10 cellular contexts compared by ENCODE assay signal in the genomic region with DNA sequence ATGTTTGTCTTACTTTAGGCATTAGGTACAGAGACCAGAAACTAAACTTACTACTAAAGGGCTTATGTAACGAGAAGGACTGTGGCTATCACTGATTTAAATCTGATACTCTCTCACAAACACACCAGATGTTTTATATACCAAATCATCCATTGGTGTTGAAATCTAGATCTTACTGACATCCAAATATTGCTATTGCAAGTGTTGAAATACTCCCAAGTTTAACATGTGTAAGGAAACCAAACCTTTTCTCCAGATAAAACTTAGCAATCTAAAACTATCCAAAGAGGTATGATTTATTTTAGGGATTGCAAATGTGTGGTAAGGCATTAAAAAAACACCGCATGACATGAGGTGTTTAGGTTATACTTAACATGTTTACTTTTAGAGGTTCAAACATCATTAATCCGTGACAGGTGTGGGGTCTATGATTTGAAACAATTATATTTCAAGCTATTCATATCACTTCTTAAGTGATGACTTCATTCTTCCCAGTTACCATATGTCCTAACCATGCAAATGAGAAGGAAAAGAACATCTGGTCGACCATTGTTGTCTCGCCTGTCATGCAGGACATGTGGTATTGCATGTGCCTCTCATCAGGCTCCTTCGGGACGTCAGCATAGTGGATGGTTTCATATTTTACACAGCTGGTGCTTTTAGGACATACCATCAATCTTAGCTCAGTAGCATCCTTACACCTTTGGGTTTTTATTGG.
A peak's percentile ranks its signal among the peaks of the same experiment; 100 is the strongest.
DNase-seq lines count a peak whose midpoint lies in the region; ATAC-seq lines count a peak whose summit lies in the region.
"Had no signal": no experiment of that assay in that cellular context is flagged by ENCODE, and none has a peak within 500 bp of the region (broad histone marks: within the 10 kb centered on the region; RNA-seq: fewer than 3 reads in every experiment).

No MANE protein-coding gene starts in this region.

- intact Hi-C loops in cardiac septum (cut with DNase I), result no loop called here
- intact Hi-C loops in head of caudate nucleus (cut with DNase I), result no loop called here

- ATAC-seq in GM19328 (IDR thresholded peaks at IDR 0.05; ENCODE audit: unreplicated experiment) (peak; percentile 83), HG03095 (IDR thresholded peaks at IDR 0.05; ENCODE audit: unreplicated experiment) (peak; percentile 76)
- ATAC-seq in activated CD8-positive, alpha-beta memory T cell treated with anti-CD3 and anti-CD28 coated beads, Interleukin-2, amount 10 ng/mL, durations not matched to agents 7 days and 5 days, result no peak

- peaks cover 4% of the 10 kb centered on the region for H3K36me3 Mint-ChIP-seq in activated CD8-positive, alpha-beta memory T cell treated with anti-CD3 and anti-CD28 coated beads, Interleukin-2, amount 10 ng/mL, durations not matched to agents 7 days and 5 days

- peaks cover 6% of the 10 kb centered on the region for H3K4me1 Mint-ChIP-seq in activated CD8-positive, alpha-beta memory T cell treated with anti-CD3 and anti-CD28 coated beads, Interleukin-2, amount 10 ng/mL, durations not matched to agents 7 days and 5 days

- CTCF ChIA-PET in activated CD8-positive, alpha-beta memory T cell treated with anti-CD3 and anti-CD28 coated beads, Interleukin-2, amount 10 ng/mL, durations not matched to agents 7 days and 5 days (lab: Charles Lee), result interaction anchor here (1.0 kb wide), 1 partner anchor 12 kb away, joined by 3 read pairs; no protein-coding TSS in a partner anchor

- DNase-seq in DMS 273 treated with DMSO at 0.1 percent for 48 hours (lab: John Stamatoyannopoulos, UW) (peak; percentile 69), SHP77 (lab: John Stamatoyannopoulos, UW) (peak; percentile 74 to 90), HuH-7 (ENCODE audit: low spot score) (no peak), cardiac septum (ENCODE audit: low spot score) (no peak), head of caudate nucleus (no peak)
- DNase-seq in activated CD8-positive, alpha-beta memory T cell treated with anti-CD3 and anti-CD28 coated beads, Interleukin-2, amount 10 ng/mL, durations not matched to agents 7 days and 5 days, result no peak
- DNase-seq: activated naive CD4-positive, alpha-beta T cell; NCI-H774 had no signal

- H3K27ac Mint-ChIP-seq in activated CD8-positive, alpha-beta memory T cell treated with anti-CD3 and anti-CD28 coated beads, Interleukin-2, amount 10 ng/mL, durations not matched to agents 7 days and 5 days, result no peak overlapping the region

- H3K4me3 Mint-ChIP-seq in activated CD8-positive, alpha-beta memory T cell treated with anti-CD3 and anti-CD28 coated beads, Interleukin-2, amount 10 ng/mL, durations not matched to agents 7 days and 5 days, result no peak overlapping the region

- peaks cover 31% of the 10 kb centered on the region for H3K27me3 Mint-ChIP-seq in activated CD8-positive, alpha-beta memory T cell treated with anti-CD3 and anti-CD28 coated beads, Interleukin-2, amount 10 ng/mL, durations not matched to agents 7 days and 5 days

- H3K9me3 Mint-ChIP-seq in activated CD8-positive, alpha-beta memory T cell treated with anti-CD3 and anti-CD28 coated beads, Interleukin-2, amount 10 ng/mL, durations not matched to agents 7 days and 5 days (ENCODE audit: low read depth), result no peaks in the 10 kb centered on the region

Comparison
In these comparisons a context has a peak if more than half of its experiments do, and no peak if none do; other contexts are left out.
1. DNase-seq: peak in DMS 273 treated with DMSO at 0.1 percent for 48 hours (single experiment) and SHP77 (2 of 2); none in HuH-7 (single experiment), cardiac septum (single experiment), activated CD8-positive, alpha-beta memory T cell treated with anti-CD3 and anti-CD28 coated beads, Interleukin-2, amount 10 ng/mL, durations not matched to agents 7 days and 5 days (single experiment) and head of caudate nucleus (0 of 42).